In the genomic region with DNA sequence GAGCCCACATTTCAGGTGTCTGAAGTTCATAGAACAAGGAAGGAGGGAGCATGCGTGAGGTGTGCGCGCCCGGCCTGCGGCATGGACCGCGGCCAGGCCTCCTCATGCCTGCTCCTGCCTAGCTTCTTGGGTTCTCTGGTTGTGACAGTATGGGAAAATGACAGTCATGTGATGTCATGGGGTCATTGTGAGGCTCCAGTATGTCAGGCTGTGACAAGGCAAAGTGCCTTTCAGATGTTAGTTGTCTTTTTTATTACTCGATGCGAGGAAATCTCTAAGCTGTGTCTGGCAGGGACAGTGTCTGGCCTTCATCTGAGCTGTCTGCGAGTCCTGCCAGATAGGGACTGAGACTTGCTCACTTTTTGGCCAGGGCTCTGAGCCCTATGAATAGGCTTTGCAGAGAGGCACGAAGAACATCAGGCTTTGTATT, we compare ENCODE assay signal across 29 cellular contexts. TPM values are rescaled to one million over a fixed set of nuclear protein-coding genes. Genes with fewer than 3 reads are reported as not detected.
DNase-seq lines count a peak whose midpoint lies in the region; ATAC-seq lines count a peak whose summit lies in the region.
"Had no signal": no experiment of that assay in that cellular context is flagged by ENCODE, and none has a peak within 500 bp of the region (broad histone marks: within the 10 kb centered on the region; RNA-seq: fewer than 3 reads in every experiment).

No MANE protein-coding gene starts in this region.

- H3K9ac ChIP-seq in rectal smooth muscle tissue (ENCODE audit: low read length), result no peak overlapping the region

- intact Hi-C loops in Right ventricle myocardium inferior (cut with DNase I) (no loop called here), cardiac septum (cut with DNase I) (no loop called here)

- H3K27ac ChIP-seq in rectal smooth muscle tissue (ENCODE audit: low read depth, low read length), result peak overlapping the region; percentile 87
- H3K27ac ChIP-seq: epithelial cell of prostate, lower lobe of right lung, tibial nerve, VCaP had no signal

- no peaks in the 10 kb centered on the region for H3K27me3 ChIP-seq in rectal smooth muscle tissue (ENCODE audit: control insufficient read depth, insufficient read depth, low read length)
- H3K27me3 ChIP-seq: tibial nerve had no signal

- no peak for DNase-seq in Right ventricle myocardium inferior (ENCODE audit: missing footprints)
- DNase-seq in cardiac septum (ENCODE audit: low spot score), result no peak
- peak; percentile 80 for DNase-seq in medulla oblongata (ENCODE audit: extremely low spot score)
- no peak for DNase-seq in T-helper 1 cell
- no peak for DNase-seq in NCI-H748 treated with DMSO at 0.1 percent for 48 hours (lab: John Stamatoyannopoulos, UW)
- DNase-seq in NCI-H1694 (lab: John Stamatoyannopoulos, UW), result no peak
- DNase-seq: activated CD4-positive, alpha-beta T cell treated with anti-CD3 and anti-CD28 coated beads, Interleukin-2, amount 10 ng/mL, durations not matched to agents 7 days and 5 days; activated naive CD4-positive, alpha-beta T cell treated with anti-CD3 and anti-CD28 coated beads, Interleukin-2, amount 50 U/mL, for 16 hours; CD8-positive, alpha-beta T cell; effector CD4-positive, alpha-beta T cell; IMR-90; lower lobe of right lung; NCI-H1092 treated with DMSO at 0.1 percent for 48 hours; NCI-H2029 treated with DMSO at 0.1 percent for 48 hours; NCI-H2227 treated with DMSO at 0.1 percent for 48 hours; NCI-H774; retina; stimulated activated CD4-positive, alpha-beta T cell treated with anti-CD3 and anti-CD28 coated beads, Interleukin-4, amount 100 ng/mL, for 4 hours; stimulated activated naive CD4-positive, alpha-beta T cell had no signal

- peaks cover 52% of the 10 kb centered on the region for H3K36me3 ChIP-seq in rectal smooth muscle tissue (ENCODE audit: control insufficient read depth, insufficient read depth, low read length)

- peak; percentile 85 for ATAC-seq in Right ventricle myocardium inferior
- ATAC-seq in GM18511 (IDR thresholded peaks at IDR 0.05; ENCODE audit: unreplicated experiment), result no peak
- ATAC-seq: CD8-positive, alpha-beta T cell; lower lobe of right lung had no signal

- no peak overlapping the region for H3K4me3 ChIP-seq in rectal smooth muscle tissue (ENCODE audit: low read length)
- H3K4me3 ChIP-seq: lower lobe of right lung, tibial nerve had no signal

- peaks cover 12% of the 10 kb centered on the region for H3K4me1 ChIP-seq in rectal smooth muscle tissue (ENCODE audit: control insufficient read depth, insufficient read depth, low read length)
- H3K4me1 ChIP-seq: lower lobe of right lung, tibial nerve had no signal

RNA-seq across cellular contexts. Expression of a gene that starts 13.3 kb away (rescaled TPM):
- total RNA-seq in Right ventricle myocardium inferior, result 23.5 TPM
- 23.9 TPM for total RNA-seq in cardiac septum

RNA-seq across cellular contexts. Expression of a gene that starts 15.1 kb away (rescaled TPM):
- 21.2 TPM for total RNA-seq in Right ventricle myocardium inferior
- total RNA-seq in cardiac septum, result 24.6 TPM

RNA-seq across cellular contexts. Expression of a gene that starts 27.5 kb away (rescaled TPM):
- total RNA-seq in Right ventricle myocardium inferior (not detected), cardiac septum (not detected)
- total RNA-seq: A172; activated CD4-positive, alpha-beta T cell treated with anti-CD3 and anti-CD28 coated beads, Interleukin-2, amount 10 ng/mL, durations not matched to agents 7 days and 5 days; CD8-positive, alpha-beta T cell; chondrocyte; fibroblast of villous mesenchyme; G401; IMR-90; OCI-LY7; tibial nerve had no signal
